10 cellular contexts compared by ENCODE assay signal in genomic region chr19:55657004-55657747, GRCh38. TPM values are rescaled to one million over a fixed set of nuclear protein-coding genes. Genes with fewer than 3 reads are reported as not detected.
DNase-seq lines count a peak whose midpoint lies in the region; ATAC-seq, FAIRE-seq and TF ChIP-seq lines count a peak whose summit lies in the region.
"Had no signal": no experiment of that assay in that cellular context is flagged by ENCODE, and none has a peak within 500 bp of the region (broad histone marks: within the 10 kb centered on the region; RNA-seq: fewer than 3 reads in every experiment).

No MANE protein-coding gene starts in this region.

- H3K27me3 ChIP-seq in BJ (ENCODE audit: control insufficient read depth, insufficient read depth, low read length) (no peaks in the 10 kb centered on the region), K562 (ENCODE audit: control insufficient read depth in 2 of 2, insufficient read depth in 2 of 2, low read length in 2 of 2) (no peaks in the 10 kb centered on the region), mucosa of rectum (ENCODE audit: control insufficient read depth in 2 of 2, insufficient read depth in 2 of 2, low read length in 2 of 2) (no peaks in the 10 kb centered on the region)
- H3K27me3 ChIP-seq: pancreas had no signal

- H3K36me3 ChIP-seq in BJ (ENCODE audit: control insufficient read depth, insufficient read depth, low read length) = peaks cover 23% of the 10 kb centered on the region
- peaks cover 74% of the 10 kb centered on the region for H3K36me3 ChIP-seq in K562 (ENCODE audit: control insufficient read depth, insufficient read depth, low read length)
- H3K36me3 ChIP-seq in mucosa of rectum (ENCODE audit: control insufficient read depth in 2 of 2, insufficient read depth in 2 of 2, low read length in 2 of 2) = peaks cover 27 to 32% of the 10 kb centered on the region in 2 donors

- TF ChIP-seq CTCF in BJ (IDR thresholded peaks at IDR 0.05; ENCODE audit: insufficient read depth, low read depth, low read length) (no peak), K562 (IDR thresholded peaks at IDR 0.05 in 2 of 3, conservative IDR thresholded peaks at IDR 0.05 in 1 of 3; ENCODE audit: insufficient read depth in 2 of 3, low read depth in 1 of 3, low read length in 3 of 3) (no peak), GM10248 (IDR thresholded peaks at IDR 0.05; ENCODE audit: control extremely low read depth, extremely low read depth, low read depth, missing control alignments) (no peak)

- no peak for DNase-seq in BJ (ENCODE audit: low read depth)
- no peak for DNase-seq in Jurkat, Clone E6-1 (ENCODE audit: low read depth, low spot score)
- DNase-seq in K562 (ENCODE audit: extremely low read depth in 1 of 4, low spot score in 3 of 4) = peak in 1 of 4 experiments; percentile 29
- no peak for DNase-seq in putamen (ENCODE audit: low spot score)
- no peak for DNase-seq in GM10248 (ENCODE audit: extremely low spot score)
- no peak for DNase-seq in SHP77 (lab: John Stamatoyannopoulos, UW)

- CTCF ChIA-PET in BJ (lab: Yijun Ruan, JAX) (interaction anchor here (0.5 to 3.5 kb wide), 2 partner anchors 14 to 356 kb away, joined by 4 to 17 read pairs; no protein-coding TSS in a partner anchor), K562 (lab: Yijun Ruan, JAX; ENCODE audit: low intra/inter-chr PET ratio) (no interaction called here), GM10248 (lab: Yijun Ruan, JAX) (interaction anchor here (0.9 to 5.0 kb wide), 12 partner anchors 9 to 676 kb away, joined by 3 to 28 read pairs (median 4); partner anchors contain the start of gene ZNF581)

- POLR2A ChIA-PET in BJ (lab: Charles Lee) = no interaction called here
- POLR2A ChIA-PET in K562 (lab: Yijun Ruan, JAX) = interaction anchor here (0.6 to 3.5 kb wide), 7 partner anchors 10 to 250 kb away, joined by 3 to 21 read pairs (median 8); partner anchors contain the start of gene UBE2S
- POLR2A ChIA-PET in GM10248 (lab: Yijun Ruan, JAX) = interaction anchor here (0.5 to 1.2 kb wide), 5 partner anchors 10 to 16 kb away, joined by 3 to 6 read pairs (median 4); partner anchors contain the start of gene CCDC106

- TF ChIP-seq EP300 in K562 (IDR thresholded peaks at IDR 0.05; ENCODE audit: low read length) = no peak

- H3K9ac ChIP-seq in K562 (ENCODE audit: insufficient read depth in 1 of 2, low read depth in 2 of 2, low read length in 2 of 2) (peak overlapping the region; percentile 98 to 99), mucosa of rectum (ENCODE audit: low read depth in 1 of 2, low read length in 2 of 2) (peak overlapping the region; percentile 49 to 87)

- intact Hi-C loops in K562 (cut with micrococcal nuclease) = no loop called here

- no TSS peak for BruUV-seq in K562 (replicated peaks; lab: Mats Ljungman, UMichigan)

- H3K4me1 ChIP-seq in K562 (replicated peaks in 1 of 2; ENCODE audit: control insufficient read depth in 2 of 2, insufficient read depth in 2 of 2, low read length in 2 of 2) (peaks cover 20 to 44% of the 10 kb centered on the region in 2 experiments; a peak in 4 of 5 replicates), mucosa of rectum (ENCODE audit: control insufficient read depth in 2 of 2, insufficient read depth in 2 of 2, low read length in 2 of 2) (peaks cover 26 to 30% of the 10 kb centered on the region in 2 donors)

- no peak for TF ChIP-seq RAD21 in K562 (CRISPR knock-in tag; conservative IDR thresholded peaks at IDR 0.05 in 1 of 2, IDR thresholded peaks at IDR 0.05 in 1 of 2)

- TF ChIP-seq POLR2A in K562 (conservative IDR thresholded peaks at IDR 0.05) = no peak

- H3K9me3 ChIP-seq in K562 (replicated peaks; ENCODE audit: control insufficient read depth, insufficient read depth, low read depth, low read length) (no peaks in the 10 kb centered on the region), mucosa of rectum (ENCODE audit: control insufficient read depth in 2 of 2, low read length in 2 of 2) (no peaks in the 10 kb centered on the region)
- H3K9me3 ChIP-seq: pancreas had no signal

- no peak overlapping the region for H2AFZ ChIP-seq in K562 (ENCODE audit: low read depth, low read length)

- peaks cover 73% of the 10 kb centered on the region for H3K79me2 ChIP-seq in K562 (ENCODE audit: control insufficient read depth, insufficient read depth, low read length)

- H3K9me1 ChIP-seq in K562 (ENCODE audit: control insufficient read depth, insufficient read depth, low read length) = peaks cover 6% of the 10 kb centered on the region

- WGBS in K562 (ENCODE audit: insufficient coverage, low coverage, missing lambda C conversion rate) = 15% methylated on average over 18 of the region's 18 CpGs

- ATAC-seq in K562 = no peak
- ATAC-seq in GM21737 (IDR thresholded peaks at IDR 0.05; ENCODE audit: unreplicated experiment) = no peak
- ATAC-seq: pancreas had no signal

- H4K20me1 ChIP-seq in K562 (replicated peaks; ENCODE audit: control insufficient read depth, insufficient read depth, low read length) = peaks cover 50% of the 10 kb centered on the region

- H3K4me3 ChIP-seq in BJ (ENCODE audit: low read depth, low read length) (peak overlapping the region; percentile 97), K562 (peak overlapping the region; percentile 70), mucosa of rectum (ENCODE audit: low read length in 2 of 2) (peak overlapping the region; percentile 85 to 94)
- H3K4me3 ChIP-seq in Jurkat, Clone E6-1 (ENCODE audit: low read length) = peak overlapping the region; percentile 79

- peak overlapping the region; percentile 99 for H3K4me2 ChIP-seq in K562 (ENCODE audit: insufficient read depth, low read length)

- FAIRE-seq in K562 (lab: Jason Lieb, UNC) = peak; percentile 72
- FAIRE-seq: pancreas, TTC549 had no signal

- in situ Hi-C loops in K562 (cut with MboI) = no loop called here

- peak overlapping the region; percentile 100; the same call in 2 of the 3 replicates for H3K27ac ChIP-seq in K562 (ENCODE audit: extremely low read depth, low read depth, low read length)
- H3K27ac ChIP-seq in mucosa of rectum (ENCODE audit: low read depth in 2 of 2, low read length in 2 of 2) = no peak overlapping the region

RNA-seq across cellular contexts. Expression of gene U2AF2, which starts 2.3 kb away (rescaled TPM):
- 152 and 170 TPM in 2 replicates for polyA plus RNA-seq in BJ (2011; rRNA removed)
- 65.9 and 93.2 TPM in 2 replicates for polyA minus RNA-seq in BJ (2011; rRNA and poly(A)+ RNA removed)
- 313 TPM for polyA plus RNA-seq in Jurkat, Clone E6-1 (2012; ENCODE audit: insufficient read depth, insufficient read length)
- total RNA-seq in K562 (2011; cell fraction: chromatin; rRNA removed; ENCODE audit: low replicate concordance) = 193 and 483 TPM in 2 replicates
- 266 and 305 TPM in 2 replicates for total RNA-seq in K562 (2011; cell fraction: nucleolus; rRNA removed)
- 221 and 225 TPM in 2 replicates for total RNA-seq in K562 (2011; cell fraction: nucleoplasm; rRNA removed)
- total RNA-seq in K562 (2014; rRNA removed) = 279 and 332 TPM in 2 replicates
- 36.8 and 58.9 TPM in 2 replicates for total RNA-seq in K562 (2014; rRNA removed; fragmentation: Illumina TruSeq; extraction: Trizol)
- 157 and 162 TPM in 2 replicates for total RNA-seq in K562 (2015; rRNA removed; fragmentation: Illumina TruSeq; extraction: Trizol)
- 304 and 321 TPM in 2 replicates for total RNA-seq in K562 (2021)
- polyA plus RNA-seq in K562 (2011; rRNA removed) = 144 and 156 TPM in 2 replicates
- polyA plus RNA-seq in K562 (2011; cell fraction: cytosol; rRNA removed) = 175 and 315 TPM in 2 replicates
- 395 and 527 TPM in 2 replicates for polyA plus RNA-seq in K562 (2011; cell fraction: nucleus; rRNA removed)
- polyA plus RNA-seq in K562 (2012) = 223 and 263 TPM in 2 replicates
- polyA plus RNA-seq in K562 (2014; fragmentation: Illumina TruSeq; extraction: Trizol) = 169 and 224 TPM in 2 replicates
- 1 to 10 TPM; 3.0 to 4.4 TPM for polyA plus RNA-seq in K562 (2014; fragmentation: Nextera tagmentation; extraction: Ambion mirVana)
- polyA plus RNA-seq in K562 (2014; rRNA removed) = 277 and 331 TPM in 2 replicates
- 42.9 and 75.8 TPM in 2 replicates for polyA minus RNA-seq in K562 (2011; rRNA and poly(A)+ RNA removed)
- 113 and 128 TPM in 2 replicates for polyA minus RNA-seq in K562 (2011; cell fraction: cytosol; rRNA and poly(A)+ RNA removed)
- 91.7 and 99.0 TPM in 2 replicates for polyA minus RNA-seq in K562 (2011; cell fraction: nucleus; rRNA and poly(A)+ RNA removed)

RNA-seq across cellular contexts. Expression of gene CCDC106, which starts 9.2 kb away (rescaled TPM):
- 5.5 and 8.9 TPM in 2 replicates for polyA plus RNA-seq in BJ (2011; rRNA removed)
- polyA minus RNA-seq in BJ (2011; rRNA and poly(A)+ RNA removed) = 4.2 and 4.5 TPM in 2 replicates
- 2.6 TPM for polyA plus RNA-seq in Jurkat, Clone E6-1 (2012; ENCODE audit: insufficient read depth, insufficient read length)
- 5.5 and 16.0 TPM in 2 replicates for total RNA-seq in K562 (2011; cell fraction: chromatin; rRNA removed; ENCODE audit: low replicate concordance)
- 17.5 and 18.3 TPM in 2 replicates for total RNA-seq in K562 (2011; cell fraction: nucleolus; rRNA removed)
- total RNA-seq in K562 (2011; cell fraction: nucleoplasm; rRNA removed) = 8.7 and 12.1 TPM in 2 replicates
- total RNA-seq in K562 (2014; rRNA removed) = 17.8 and 21.9 TPM in 2 replicates
- total RNA-seq in K562 (2014; rRNA removed; fragmentation: Illumina TruSeq; extraction: Trizol) = 4.2 and 7.0 TPM in 2 replicates
- total RNA-seq in K562 (2015; rRNA removed; fragmentation: Illumina TruSeq; extraction: Trizol) = 12.2 and 14.3 TPM in 2 replicates
- total RNA-seq in K562 (2021) = 27.5 and 28.2 TPM in 2 replicates
- 7.6 and 11.2 TPM in 2 replicates for polyA plus RNA-seq in K562 (2011; rRNA removed)
- polyA plus RNA-seq in K562 (2011; cell fraction: cytosol; rRNA removed) = 11.0 and 22.8 TPM in 2 replicates
- polyA plus RNA-seq in K562 (2011; cell fraction: nucleus; rRNA removed) = 16.4 and 27.9 TPM in 2 replicates
- 22.8 and 23.5 TPM in 2 replicates for polyA plus RNA-seq in K562 (2012)
- polyA plus RNA-seq in K562 (2014; fragmentation: Illumina TruSeq; extraction: Trizol) = 19.1 and 21.9 TPM in 2 replicates
- under 1 TPM in 1 of 2 experiments, not detected in 1; 0.10 TPM for polyA plus RNA-seq in K562 (2014; fragmentation: Nextera tagmentation; extraction: Ambion mirVana)
- polyA plus RNA-seq in K562 (2014; rRNA removed) = 24.1 and 25.9 TPM in 2 replicates
- polyA minus RNA-seq in K562 (2011; rRNA and poly(A)+ RNA removed) = 1.8 and 1.9 TPM in 2 replicates
- polyA minus RNA-seq in K562 (2011; cell fraction: cytosol; rRNA and poly(A)+ RNA removed) = 7.2 and 12.6 TPM in 2 replicates
- polyA minus RNA-seq in K562 (2011; cell fraction: nucleus; rRNA and poly(A)+ RNA removed) = 5.3 and 6.4 TPM in 2 replicates

RNA-seq across cellular contexts. Expression of gene ZNF581, which starts 13.7 kb away (rescaled TPM):
- 22.1 and 31.3 TPM in 2 replicates for polyA plus RNA-seq in BJ (2011; rRNA removed)
- 17.4 and 25.2 TPM in 2 replicates for polyA minus RNA-seq in BJ (2011; rRNA and poly(A)+ RNA removed)
- 26.5 TPM for polyA plus RNA-seq in Jurkat, Clone E6-1 (2012; ENCODE audit: insufficient read depth, insufficient read length)
- 8.2 and 21.8 TPM in 2 replicates for total RNA-seq in K562 (2011; cell fraction: chromatin; rRNA removed; ENCODE audit: low replicate concordance)
- 20.3 and 21.3 TPM in 2 replicates for total RNA-seq in K562 (2011; cell fraction: nucleolus; rRNA removed)
- total RNA-seq in K562 (2011; cell fraction: nucleoplasm; rRNA removed) = 16.7 and 16.8 TPM in 2 replicates
- total RNA-seq in K562 (2014; rRNA removed) = 18.6 and 26.4 TPM in 2 replicates
- total RNA-seq in K562 (2014; rRNA removed; fragmentation: Illumina TruSeq; extraction: Trizol) = 7.3 and 8.5 TPM in 2 replicates
- total RNA-seq in K562 (2015; rRNA removed; fragmentation: Illumina TruSeq; extraction: Trizol) = 8.6 and 11.0 TPM in 2 replicates
- total RNA-seq in K562 (2021) = 35.7 and 39.4 TPM in 2 replicates
- 15.4 and 26.0 TPM in 2 replicates for polyA plus RNA-seq in K562 (2011; rRNA removed)
- polyA plus RNA-seq in K562 (2011; cell fraction: cytosol; rRNA removed) = 30.9 and 47.7 TPM in 2 replicates
- 24.0 and 27.6 TPM in 2 replicates for polyA plus RNA-seq in K562 (2011; cell fraction: nucleus; rRNA removed)
- 19.0 and 47.4 TPM in 2 replicates for polyA plus RNA-seq in K562 (2012)
- 15.7 and 23.2 TPM in 2 replicates for polyA plus RNA-seq in K562 (2014; fragmentation: Illumina TruSeq; extraction: Trizol)
- polyA plus RNA-seq in K562 (2014; fragmentation: Nextera tagmentation; extraction: Ambion mirVana) = 1 to 10 TPM; 2.4 to 5.8 TPM
- 23.2 and 24.0 TPM in 2 replicates for polyA plus RNA-seq in K562 (2014; rRNA removed)
- polyA minus RNA-seq in K562 (2011; rRNA and poly(A)+ RNA removed) = 11.6 and 13.6 TPM in 2 replicates
- polyA minus RNA-seq in K562 (2011; cell fraction: cytosol; rRNA and poly(A)+ RNA removed) = 15.3 and 31.1 TPM in 2 replicates
- 4.4 and 6.6 TPM in 2 replicates for polyA minus RNA-seq in K562 (2011; cell fraction: nucleus; rRNA and poly(A)+ RNA removed)

RNA-seq across cellular contexts. Expression of gene ZNF580, which starts 16.4 kb away (rescaled TPM):
- polyA plus RNA-seq in BJ (2011; rRNA removed) (10.3 and 12.2 TPM in 2 replicates), K562 (2011; rRNA removed) (5.0 and 7.7 TPM in 2 replicates), K562 (2014; fragmentation: Illumina TruSeq; extraction: Trizol) (12.7 and 15.5 TPM in 2 replicates), K562 (2014; fragmentation: Nextera tagmentation; extraction: Ambion mirVana) (1 to 10 TPM; 2.3 to 3.9 TPM), K562 (2014; rRNA removed) (25.2 and 30.8 TPM in 2 replicates)
- polyA minus RNA-seq in BJ (2011; rRNA and poly(A)+ RNA removed) = 8.8 and 9.7 TPM in 2 replicates
- polyA plus RNA-seq in Jurkat, Clone E6-1 (2012; ENCODE audit: insufficient read depth, insufficient read length) = 26.3 TPM
- total RNA-seq in K562 (2011; cell fraction: chromatin; rRNA removed; ENCODE audit: low replicate concordance) = 26.2 and 41.7 TPM in 2 replicates
- total RNA-seq in K562 (2011; cell fraction: nucleolus; rRNA removed) = 16.2 and 20.0 TPM in 2 replicates
- total RNA-seq in K562 (2011; cell fraction: nucleoplasm; rRNA removed) = 33.4 and 56.4 TPM in 2 replicates
- total RNA-seq in K562 (2014; rRNA removed) (13.9 and 24.4 TPM in 2 replicates), K562 (2014; rRNA removed; fragmentation: Illumina TruSeq; extraction: Trizol) (5.2 and 5.7 TPM in 2 replicates), K562 (2015; rRNA removed; fragmentation: Illumina TruSeq; extraction: Trizol) (6.0 and 6.8 TPM in 2 replicates), K562 (2021) (38.0 and 47.4 TPM in 2 replicates)
- 10.9 and 21.1 TPM in 2 replicates for polyA plus RNA-seq in K562 (2011; cell fraction: cytosol; rRNA removed)
- 39.9 and 68.6 TPM in 2 replicates for polyA plus RNA-seq in K562 (2011; cell fraction: nucleus; rRNA removed)
- polyA plus RNA-seq in K562 (2012) = 41.5 and 62.4 TPM in 2 replicates
- 4.4 and 4.6 TPM in 2 replicates for polyA minus RNA-seq in K562 (2011; rRNA and poly(A)+ RNA removed)
- 12.2 and 16.3 TPM in 2 replicates for polyA minus RNA-seq in K562 (2011; cell fraction: cytosol; rRNA and poly(A)+ RNA removed)
- polyA minus RNA-seq in K562 (2011; cell fraction: nucleus; rRNA and poly(A)+ RNA removed) = 7.3 and 8.8 TPM in 2 replicates

RNA-seq across cellular contexts. Expression of gene EPN1, which starts 17.9 kb away (rescaled TPM):
- 31.4 and 60.8 TPM in 2 replicates for polyA plus RNA-seq in BJ (2011; rRNA removed)
- polyA minus RNA-seq in BJ (2011; rRNA and poly(A)+ RNA removed) = 23.3 and 33.8 TPM in 2 replicates
- polyA plus RNA-seq in Jurkat, Clone E6-1 (2012; ENCODE audit: insufficient read depth, insufficient read length) = 74.3 TPM
- 32.5 and 96.7 TPM in 2 replicates for total RNA-seq in K562 (2011; cell fraction: chromatin; rRNA removed; ENCODE audit: low replicate concordance)
- total RNA-seq in K562 (2011; cell fraction: nucleolus; rRNA removed) = 37.1 and 45.4 TPM in 2 replicates
- total RNA-seq in K562 (2011; cell fraction: nucleoplasm; rRNA removed) = 46.5 and 48.0 TPM in 2 replicates
- 25.4 and 33.8 TPM in 2 replicates for total RNA-seq in K562 (2014; rRNA removed)
- 5.1 and 6.4 TPM in 2 replicates for total RNA-seq in K562 (2014; rRNA removed; fragmentation: Illumina TruSeq; extraction: Trizol)
- 12.7 and 14.6 TPM in 2 replicates for total RNA-seq in K562 (2015; rRNA removed; fragmentation: Illumina TruSeq; extraction: Trizol)
- total RNA-seq in K562 (2021) = 138 and 142 TPM in 2 replicates
- 11.3 and 22.8 TPM in 2 replicates for polyA plus RNA-seq in K562 (2011; rRNA removed)
- 17.5 and 44.0 TPM in 2 replicates for polyA plus RNA-seq in K562 (2011; cell fraction: cytosol; rRNA removed)
- 19.3 and 25.8 TPM in 2 replicates for polyA plus RNA-seq in K562 (2011; cell fraction: nucleus; rRNA removed)
- polyA plus RNA-seq in K562 (2012) = 56.6 and 92.1 TPM in 2 replicates
- 14.9 and 33.1 TPM in 2 replicates for polyA plus RNA-seq in K562 (2014; fragmentation: Illumina TruSeq; extraction: Trizol)
- under 1 TPM; 0.08 to 0.15 TPM for polyA plus RNA-seq in K562 (2014; fragmentation: Nextera tagmentation; extraction: Ambion mirVana)
- polyA plus RNA-seq in K562 (2014; rRNA removed) = 44.7 and 47.2 TPM in 2 replicates
- 17.8 and 24.4 TPM in 2 replicates for polyA minus RNA-seq in K562 (2011; rRNA and poly(A)+ RNA removed)
- polyA minus RNA-seq in K562 (2011; cell fraction: cytosol; rRNA and poly(A)+ RNA removed) = 57.1 and 83.4 TPM in 2 replicates
- 8.9 and 16.7 TPM in 2 replicates for polyA minus RNA-seq in K562 (2011; cell fraction: nucleus; rRNA and poly(A)+ RNA removed)
